ENCODE assay signal across 8 cellular contexts in the genomic region with DNA sequence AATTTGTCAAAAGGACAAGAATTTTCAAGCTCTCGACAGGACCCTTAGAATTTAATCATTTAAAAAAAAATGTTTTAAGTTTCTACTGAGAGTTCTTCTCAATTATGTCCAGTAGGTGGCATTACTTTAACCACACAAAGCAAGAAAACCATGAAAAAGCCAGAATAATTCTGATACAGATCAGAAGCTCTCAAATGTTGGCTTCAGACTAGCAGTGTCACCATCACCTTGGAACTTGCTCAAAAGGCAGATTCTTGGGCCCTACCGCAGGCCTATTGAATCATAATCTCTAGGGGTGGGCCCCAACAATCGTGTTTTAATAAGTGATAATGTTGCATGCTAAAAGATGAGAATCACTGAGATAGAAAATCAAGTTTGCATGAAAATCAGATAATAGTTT.
A peak's percentile ranks its signal among the peaks of the same experiment; 100 is the strongest.
DNase-seq lines count a peak whose midpoint lies in the region; ATAC-seq, FAIRE-seq and TF ChIP-seq lines count a peak whose summit lies in the region.

No MANE protein-coding gene starts in this region.

- no peaks in the 10 kb centered on the region for H3K36me3 ChIP-seq in heart left ventricle
- H3K36me3 ChIP-seq in testis (ENCODE audit: low read depth, missing control alignments), result no peaks in the 10 kb centered on the region

- DNase-seq in DMS 273 (lab: John Stamatoyannopoulos, UW; ENCODE audit: unreplicated experiment) (peak; percentile 65), NCI-H1105 (lab: John Stamatoyannopoulos, UW) (peak; percentile 40), heart left ventricle (no peak), testis (no peak)

- intact Hi-C loops in heart left ventricle (cut with DNase I) (loop anchor here in 7 of 10 donors (5.0 kb wide), 3 partner anchors 511 to 531 kb away; no protein-coding TSS in a partner anchor), testis (cut with DNase I; ENCODE audit: low total_unique reads) (no loop called here)

- peaks cover 0 to 9% (median 1%) of the 10 kb centered on the region in 12 donors for H3K4me1 ChIP-seq in heart left ventricle
- no peaks in the 10 kb centered on the region for H3K4me1 ChIP-seq in testis

- H3K9me3 ChIP-seq in heart left ventricle (no peaks in the 10 kb centered on the region), testis (no peaks in the 10 kb centered on the region)

- TF ChIP-seq CTCF in heart left ventricle (IDR thresholded peaks at IDR 0.05) (peak; percentile 42 to 68 (median 55)), testis (IDR thresholded peaks at IDR 0.05) (peak; percentile 27 to 55 (median 41))

- H3K4me3 ChIP-seq in heart left ventricle (no peak overlapping the region), testis (no peak overlapping the region)

- H3K27me3 ChIP-seq in heart left ventricle (no peaks in the 10 kb centered on the region), testis (no peaks in the 10 kb centered on the region)

- H3K27ac ChIP-seq in heart left ventricle, result no peak overlapping the region
- H3K27ac ChIP-seq in testis, result no peak overlapping the region

- 28 to 32% (median 31%) methylated on average over 3 of the region's 3 CpGs for WGBS in heart left ventricle, 4 donors
- WGBS in testis, 2 donors, result 41 to 42% methylated on average over 3 of the region's 3 CpGs

- FAIRE-seq in TTC549 (lab: Jason Lieb, UNC), result peak; percentile 90

- no peak for TF ChIP-seq POLR2A in heart left ventricle (IDR thresholded peaks at IDR 0.05)
- no peak for TF ChIP-seq POLR2A in testis (IDR thresholded peaks at IDR 0.05)

- peak; percentile 53 for ATAC-seq in GM21576 (IDR thresholded peaks at IDR 0.05; ENCODE audit: unreplicated experiment)
- ATAC-seq in heart left ventricle, result peak in 1 of 4 donors; percentile 31
- no peak for ATAC-seq in HG03108 (IDR thresholded peaks at IDR 0.05; ENCODE audit: unreplicated experiment)
- ATAC-seq in HG02884 (IDR thresholded peaks at IDR 0.05; ENCODE audit: unreplicated experiment), result no peak

Comparison
In these comparisons a context has a peak if more than half of its experiments do, and no peak if none do; other contexts are left out.
1. DNase-seq: peak in DMS 273 (single experiment) and NCI-H1105 (single experiment); none in heart left ventricle (0 of 5) and testis (single experiment).